Comparison of ENCODE assay signal across 8 cellular contexts in the genomic region with DNA sequence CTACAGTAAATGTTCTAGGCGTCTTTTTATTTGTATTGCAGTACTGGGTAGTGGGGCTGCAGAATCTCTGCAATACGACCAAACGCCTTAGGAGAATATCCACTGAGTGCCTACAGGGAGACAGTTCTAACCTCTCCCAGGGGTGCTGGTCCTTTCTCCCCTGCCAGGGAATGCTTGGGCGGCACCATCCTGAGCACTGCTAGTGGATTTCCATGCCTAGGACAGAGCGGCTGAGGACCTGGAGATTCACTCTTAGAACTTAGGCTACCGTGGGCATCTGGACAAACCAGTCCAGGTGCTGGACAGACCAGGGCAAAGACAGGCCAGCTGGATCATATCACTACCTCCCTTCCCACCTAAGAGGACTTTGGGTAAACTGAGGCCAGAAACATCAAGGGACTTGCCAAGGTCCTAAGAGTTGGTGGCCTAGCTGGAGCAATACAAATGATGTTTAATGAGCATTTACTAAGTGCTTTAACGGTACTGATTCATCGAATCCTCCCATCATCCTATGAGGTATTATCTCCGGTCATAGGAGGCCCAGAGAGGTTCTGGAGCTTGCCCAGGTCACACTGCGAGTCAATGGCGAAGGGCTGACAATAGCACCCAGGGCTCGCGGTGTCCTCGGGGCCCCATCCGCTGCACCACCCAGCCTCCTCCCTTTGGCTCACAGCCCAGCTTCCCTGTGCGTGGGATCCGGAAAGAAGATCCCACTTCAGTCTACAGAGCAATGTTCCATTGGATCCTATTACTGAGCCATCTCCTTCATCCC. TPM values are rescaled to one million over a fixed set of nuclear protein-coding genes. Genes with fewer than 3 reads are reported as not detected.
DNase-seq lines count a peak whose midpoint lies in the region; ATAC-seq and TF ChIP-seq lines count a peak whose summit lies in the region.

No MANE protein-coding gene starts in this region.

- no peaks in the 10 kb centered on the region for H3K4me1 Mint-ChIP-seq in mesothelial cell of epicardium

- TF ChIP-seq CTCF in Peyer's patch (IDR thresholded peaks at IDR 0.05): no peak
- no peak for TF ChIP-seq CTCF in mesothelial cell of epicardium (IDR thresholded peaks at IDR 0.05; ENCODE audit: unreplicated experiment)

- peaks cover 0 to 7% (median 0%) of the 10 kb centered on the region in 3 donors for H3K36me3 ChIP-seq in Peyer's patch
- H3K36me3 ChIP-seq in effector memory CD4-positive, alpha-beta T cell (ENCODE audit: control insufficient read depth, insufficient read depth, low read length): no peaks in the 10 kb centered on the region

- peak; percentile 3 for ATAC-seq in GM19455 (IDR thresholded peaks at IDR 0.05; ENCODE audit: unreplicated experiment)
- no peak for ATAC-seq in HG02798 (IDR thresholded peaks at IDR 0.05; ENCODE audit: poor library complexity, unreplicated experiment)
- ATAC-seq in HG02885 (IDR thresholded peaks at IDR 0.05; ENCODE audit: poor library complexity, unreplicated experiment): no peak

- H3K4me1 ChIP-seq in Peyer's patch: no peaks in the 10 kb centered on the region
- peaks cover 4% of the 10 kb centered on the region for H3K4me1 ChIP-seq in effector memory CD4-positive, alpha-beta T cell (ENCODE audit: control insufficient read depth, insufficient read depth, low read length, poor library complexity, severe bottlenecking)

- H3K4me3 ChIP-seq in Peyer's patch: peak overlapping the region; percentile 53 to 91 (median 74)
- H3K4me3 ChIP-seq in effector memory CD4-positive, alpha-beta T cell (ENCODE audit: insufficient read depth, low read depth, low read length, poor library complexity, severe bottlenecking): peak overlapping the region; percentile 75

- H3K27ac ChIP-seq in Peyer's patch: peak overlapping the region; percentile 69 to 88 (median 78)
- no peak overlapping the region for H3K27ac ChIP-seq in effector memory CD4-positive, alpha-beta T cell (ENCODE audit: insufficient read depth, low read length, poor library complexity, severe bottlenecking)

- no peak overlapping the region for H3K27ac Mint-ChIP-seq in mesothelial cell of epicardium

- peaks cover 19% of the 10 kb centered on the region for H3K36me3 Mint-ChIP-seq in mesothelial cell of epicardium

- H3K9me3 Mint-ChIP-seq in mesothelial cell of epicardium: no peaks in the 10 kb centered on the region

- H3K27me3 ChIP-seq in Peyer's patch: no peaks in the 10 kb centered on the region
- no peaks in the 10 kb centered on the region for H3K27me3 ChIP-seq in effector memory CD4-positive, alpha-beta T cell (replicated peaks; ENCODE audit: control insufficient read depth, insufficient read depth, low read length, poor library complexity, severe bottlenecking)

- DNase-seq in AG08395 (ENCODE audit: low spot score): peak; percentile 59
- DNase-seq in Peyer's patch: peak in 2 of 3 donors; percentile 55 to 70
- DNase-seq in effector memory CD4-positive, alpha-beta T cell: no peak
- no peak for DNase-seq in mesothelial cell of epicardium (ENCODE audit: low spot score in 2 of 2, unreplicated experiment in 2 of 2)
- DNase-seq in ecto neural progenitor cell (ENCODE audit: low spot score): no peak

- no peaks in the 10 kb centered on the region for H3K9me3 ChIP-seq in Peyer's patch
- no peaks in the 10 kb centered on the region for H3K9me3 ChIP-seq in effector memory CD4-positive, alpha-beta T cell (ENCODE audit: control insufficient read depth, low read length)

- H3K27me3 Mint-ChIP-seq in mesothelial cell of epicardium (ENCODE audit: low read depth): no peaks in the 10 kb centered on the region

- no peak for TF ChIP-seq POLR2A in Peyer's patch (IDR thresholded peaks at IDR 0.05)

- H3K4me3 Mint-ChIP-seq in mesothelial cell of epicardium: peak overlapping the region; percentile 81

RNA-seq across cellular contexts. Expression of gene TMEM44, which starts 0.8 kb away (rescaled TPM):
- total RNA-seq in Peyer's patch (10 to 100 TPM in 3 of 4 donors, 1 to 10 TPM in 1; 7.7 to 51.2 (median 23.5) TPM), mesothelial cell of epicardium (25.6 to 27.9 TPM (median 26.8 TPM) in 3 replicates)

RNA-seq across cellular contexts. Expression of gene LSG1, which starts 39.6 kb away (rescaled TPM):
- total RNA-seq in Peyer's patch: 100 to 1,000 TPM in 1 of 4 donors, 10 to 100 TPM in 3; 42.9 to 120 (median 81.9) TPM
- total RNA-seq in mesothelial cell of epicardium: 48.1 to 48.9 TPM (median 48.2 TPM) in 3 replicates

RNA-seq across cellular contexts. Expression of gene FAM43A, which starts 53.3 kb away (rescaled TPM):
- total RNA-seq in Peyer's patch (10 to 100 TPM in 1 of 4 donors, 1 to 10 TPM in 3; 4.1 to 27.5 (median 8.9) TPM), mesothelial cell of epicardium (10.5 to 11.3 TPM (median 11.0 TPM) in 3 replicates)

Comparison
In these comparisons a context has a peak if more than half of its experiments do, and no peak if none do; other contexts are left out.
1. DNase-seq: peak in AG08395 (single experiment) and Peyer's patch (2 of 3); none in effector memory CD4-positive, alpha-beta T cell (0 of 3), mesothelial cell of epicardium (0 of 2) and ecto neural progenitor cell (single experiment).